ENCODE assay signal across 18 cellular contexts in genomic region chr15:42955518-42955917, GRCh38.
DNase-seq lines count a peak whose midpoint lies in the region; FAIRE-seq and TF ChIP-seq lines count a peak whose summit lies in the region.
"Had no signal": no experiment of that assay in that cellular context is flagged by ENCODE, and none has a peak within 500 bp of the region (broad histone marks: within the 10 kb centered on the region; RNA-seq: fewer than 3 reads in every experiment).

No MANE protein-coding gene starts in this region.

- in situ Hi-C loops in astrocyte of the spinal cord (cut with HindIII; ENCODE audit: low sequenced_read_pairs) = no loop called here

- DNase-seq in AG09309 (ENCODE audit: low read depth) = peak; percentile 29
- DNase-seq in H54 (ENCODE audit: insufficient read length, low spot score) = peak; percentile 25
- DNase-seq in astrocyte of the spinal cord (ENCODE audit: low read depth, low spot score) = peak; percentile 74
- DNase-seq in hepatic stellate cell (ENCODE audit: low spot score) = peak; percentile 30
- DNase-seq in anterior cingulate cortex (lab: John Stamatoyannopoulos, UW) = no peak
- no peak for DNase-seq in LoVo (ENCODE audit: low spot score)
- no peak for DNase-seq in dedifferentiated amniotic fluid mesenchymal stem cell (ENCODE audit: extremely low spot score)
- no peak for DNase-seq in NCI-H1092 (lab: John Stamatoyannopoulos, UW)
- DNase-seq: activated CD4-positive, alpha-beta memory T cell treated with anti-CD3 and anti-CD28 coated beads, Interleukin-2, amount 10 ng/mL, durations not matched to agents 7 days and 5 days; amniotic stem cell; glutamatergic neuron; MM.1S; naive thymus-derived CD8-positive, alpha-beta T cell; NCI-H187; NCI-H446; thyroid gland had no signal

- TF ChIP-seq CTCF in AG09309 (IDR thresholded peaks at IDR 0.05; ENCODE audit: control insufficient read depth, insufficient read depth, low read depth, low read length, missing control alignments) = no peak
- TF ChIP-seq CTCF in astrocyte of the spinal cord (IDR thresholded peaks at IDR 0.05; ENCODE audit: low read depth, low read length) = no peak

- FAIRE-seq in H54 (lab: Jason Lieb, UNC) = peak; percentile 95
- FAIRE-seq: GM19239 had no signal

- TF ChIP-seq POLR2A in H54 (IDR thresholded peaks at IDR 0.05; ENCODE audit: low read depth, low read length) = no peak

- no peak overlapping the region for H3K4me3 ChIP-seq in AG09309 (ENCODE audit: control insufficient read depth, low read depth, low read length)
- H3K4me3 ChIP-seq in astrocyte of the spinal cord (ENCODE audit: low read depth, low read length) = no peak overlapping the region
- H3K4me3 ChIP-seq: lung, thyroid gland had no signal

Comparison
In these comparisons a context has a peak if more than half of its experiments do, and no peak if none do; other contexts are left out.
1. DNase-seq: peak in AG09309 (single experiment), H54 (single experiment), astrocyte of the spinal cord (single experiment) and hepatic stellate cell (single experiment); none in anterior cingulate cortex (0 of 58), LoVo (single experiment), dedifferentiated amniotic fluid mesenchymal stem cell (single experiment) and NCI-H1092 (single experiment).